Comparison of ENCODE assay signal across 24 cellular contexts in genomic region chr1:215581896-215582295, GRCh38.
"Had no signal": no experiment of that assay in that cellular context is flagged by ENCODE, and none has a peak within 500 bp of the region (broad histone marks: within the 10 kb centered on the region; RNA-seq: fewer than 3 reads in every experiment).

No MANE protein-coding gene starts in this region.

- H3K4me1 ChIP-seq: ascending aorta, left lung, lower lobe of right lung, testis, transverse colon had no signal

- H3K27me3 ChIP-seq: adrenal gland, ascending aorta, cardiac muscle cell, dorsolateral prefrontal cortex, left lung, right lobe of liver, testis, transverse colon had no signal

- H3K4me3 ChIP-seq: adrenal gland, ascending aorta, cardiac muscle cell, coronary artery, dorsolateral prefrontal cortex, left lung, lower lobe of right lung, right lobe of liver, testis, transverse colon had no signal

- H3K9me3 ChIP-seq: adrenal gland, ascending aorta, right lobe of liver, testis, transverse colon had no signal

- DNase-seq: activated CD4-positive, alpha-beta T cell treated with anti-CD3 and anti-CD28 coated beads for 4 hours; activated CD4-positive, alpha-beta T cell treated with anti-CD3 and anti-CD28 coated beads, Interleukin-2, amount 50 U/mL, for 4 hours; activated CD4-positive, CD25-positive, alpha-beta regulatory T cell; activated CD8-positive, alpha-beta memory T cell treated with anti-CD3 and anti-CD28 coated beads for 24 hours; activated effector memory CD4-positive, alpha-beta T cell treated with anti-CD3 and anti-CD28 coated beads, Interleukin-2, amount 50 U/mL, for 16 hours; activated naive CD4-positive, alpha-beta T cell treated with anti-CD3 and anti-CD28 coated beads for 36 hours; activated naive CD8-positive, alpha-beta T cell treated with anti-CD3 and anti-CD28 coated beads for 36 hours; cerebellar nuclear complex; dorsolateral prefrontal cortex; effector memory CD4-positive, alpha-beta T cell; foreskin fibroblast; left lung; lower lobe of right lung; mesenchymal stem cell; right lobe of liver; stimulated activated CD4-positive, alpha-beta T cell treated with anti-CD3 and anti-CD28 coated beads, Interleukin-2, amount 100 ng/mL, for 48 hours; stimulated activated naive CD8-positive, alpha-beta T cell treated with anti-CD3 and anti-CD28 coated beads, Interleukin-15, Interleukin-2, amounts not matched to agents 100 U/mL and 50 U/mL, for 24 hours; testis; transverse colon had no signal

- H3K27ac ChIP-seq: ascending aorta, cardiac muscle cell, coronary artery, dorsolateral prefrontal cortex, left lung, lower lobe of right lung, right lobe of liver, testis, transverse colon had no signal

- ATAC-seq: left lung; lower lobe of right lung; natural killer cell treated with Interleukin-12 subunit alpha and Interleukin-12 subunit beta and Interleukin-15 and Interleukin-18, amount 100 ng/mL, for 72 hours; right lobe of liver; stimulated activated naive CD8-positive, alpha-beta T cell treated with anti-CD3 and anti-CD28 coated beads, Interleukin-15, Interleukin-2, amounts not matched to agents 100 U/mL and 50 U/mL, for 24 hours had no signal
